ENCODE assay signal across 19 cellular contexts in the genomic region with DNA sequence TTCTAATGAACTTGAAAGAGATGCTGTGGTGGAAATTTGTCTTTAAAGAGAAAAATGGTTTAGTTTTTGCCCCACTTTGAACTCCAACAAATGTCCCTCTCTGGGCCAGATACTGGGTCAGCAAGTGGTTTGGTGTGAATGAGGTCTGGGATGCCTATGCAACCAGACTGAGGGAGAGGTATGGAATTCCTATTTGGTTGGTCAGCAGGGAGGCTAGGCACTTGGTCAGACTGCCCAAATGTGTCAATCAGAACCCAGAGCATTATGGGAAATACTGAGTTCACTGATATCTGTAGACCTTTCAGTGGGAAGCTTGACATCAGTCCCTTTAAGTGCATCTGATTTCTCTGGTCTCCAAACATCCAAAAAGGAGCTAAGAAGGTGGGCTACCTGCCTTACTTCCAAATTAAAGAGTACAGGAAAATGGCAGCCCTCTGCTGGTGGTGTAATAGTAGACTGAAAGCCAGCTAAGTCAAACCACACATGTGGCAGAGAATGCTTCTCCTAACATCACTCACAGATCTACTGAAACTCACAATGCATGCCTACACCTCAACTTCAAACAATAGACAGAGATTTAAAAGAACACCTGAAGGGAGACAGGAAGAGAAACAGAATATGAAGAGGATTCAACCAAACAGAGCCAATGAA.
"Had no signal": no experiment of that assay in that cellular context is flagged by ENCODE, and none has a peak within 500 bp of the region (broad histone marks: within the 10 kb centered on the region; RNA-seq: fewer than 3 reads in every experiment).

No MANE protein-coding gene starts in this region.

- H3K36me3 Mint-ChIP-seq: stimulated activated naive B cell treated with anti-CD40 and anti-IgM and Interleukin-4, amounts not matched to agents 10 μg/mL and 1 μg/mL and 100 μg/mL, for 72 hours had no signal

- H3K4me1 Mint-ChIP-seq: activated naive CD8-positive, alpha-beta T cell treated with anti-CD3 and anti-CD28 coated beads, Interleukin-2, amount 50 U/mL, for 24 hours; stimulated activated naive B cell treated with anti-CD40 and anti-IgM and Interleukin-4, amounts not matched to agents 10 μg/mL and 1 μg/mL and 100 μg/mL, for 72 hours had no signal

- H3K36me3 ChIP-seq: ascending aorta, gastrocnemius medialis, heart left ventricle, left ventricle myocardium inferior, tibial artery, uterus had no signal

- ATAC-seq: activated naive CD8-positive, alpha-beta T cell treated with anti-CD3 and anti-CD28 coated beads, Interleukin-2, amount 50 U/mL, for 24 hours; gastrocnemius medialis; heart left ventricle; natural killer cell treated with Interleukin-12 subunit alpha and Interleukin-12 subunit beta and Interleukin-15 and Interleukin-18, amount 100 ng/mL, for 72 hours; stimulated activated naive B cell treated with anti-CD40 and anti-IgM and Interleukin-4, amounts not matched to agents 10 μg/mL and 1 μg/mL and 100 μg/mL, for 72 hours had no signal

- FAIRE-seq: kidney had no signal

- H3K9me3 Mint-ChIP-seq: activated naive CD4-positive, alpha-beta T cell treated with anti-CD3 and anti-CD28 coated beads for 36 hours had no signal

- H3K9me3 ChIP-seq: ascending aorta, gastrocnemius medialis, heart left ventricle, tibial artery, uterus had no signal

- H3K27me3 ChIP-seq: ascending aorta, gastrocnemius medialis, heart left ventricle, tibial artery, uterus had no signal

- H3K27ac Mint-ChIP-seq: activated naive CD4-positive, alpha-beta T cell treated with anti-CD3 and anti-CD28 coated beads for 36 hours; activated naive CD8-positive, alpha-beta T cell treated with anti-CD3 and anti-CD28 coated beads, Interleukin-2, amount 50 U/mL, for 24 hours; activated T-helper 2 cell treated with anti-CD3 and anti-CD28 coated beads, Interferon-gamma antibody, Interleukin-2, Interleukin-4, amounts not matched to agents 10 μg/mL and 5 μg/mL and 100 μg/mL, durations not matched to agents 14 hours and 24 hours and 36 hours; natural killer cell treated with Interleukin-12 subunit alpha and Interleukin-12 subunit beta and Interleukin-15 and Interleukin-18, amount 100 ng/mL, for 72 hours; stimulated activated naive B cell treated with anti-CD40 and anti-IgM and Interleukin-4, amounts not matched to agents 10 μg/mL and 1 μg/mL and 100 μg/mL, for 72 hours had no signal

- H3K27me3 Mint-ChIP-seq: activated naive CD8-positive, alpha-beta T cell treated with anti-CD3 and anti-CD28 coated beads, Interleukin-2, amount 50 U/mL, for 24 hours; natural killer cell treated with Interleukin-12 subunit alpha and Interleukin-12 subunit beta and Interleukin-15 and Interleukin-18, amount 100 ng/mL, for 72 hours; stimulated activated naive B cell treated with anti-CD40 and anti-IgM and Interleukin-4, amounts not matched to agents 10 μg/mL and 1 μg/mL and 100 μg/mL, for 72 hours had no signal

- H3K4me1 ChIP-seq: ascending aorta, gastrocnemius medialis, heart left ventricle, left ventricle myocardium inferior, tibial artery, uterus had no signal

- H3K4me3 Mint-ChIP-seq: activated naive CD4-positive, alpha-beta T cell treated with anti-CD3 and anti-CD28 coated beads for 36 hours; activated naive CD8-positive, alpha-beta T cell treated with anti-CD3 and anti-CD28 coated beads, Interleukin-2, amount 50 U/mL, for 24 hours; natural killer cell treated with Interleukin-12 subunit alpha and Interleukin-12 subunit beta and Interleukin-15 and Interleukin-18, amount 100 ng/mL, for 72 hours; stimulated activated naive B cell treated with anti-CD40 and anti-IgM and Interleukin-4, amounts not matched to agents 10 μg/mL and 1 μg/mL and 100 μg/mL, for 72 hours had no signal

- H3K4me3 ChIP-seq: ascending aorta, gastrocnemius medialis, heart left ventricle, left ventricle myocardium inferior, tibial artery, uterus had no signal

- DNase-seq: activated CD4-positive, alpha-beta T cell treated with anti-CD3 and anti-CD28 coated beads, Interleukin-2, amount 50 U/mL, for 4 hours; activated CD4-positive, CD25-positive, alpha-beta regulatory T cell treated with anti-CD3 and anti-CD28 coated beads, Interleukin-2, amount 50 U/mL, for 72 hours; activated naive CD4-positive, alpha-beta T cell treated with anti-CD3 and anti-CD28 coated beads for 36 hours; activated naive CD8-positive, alpha-beta T cell treated with anti-CD3 and anti-CD28 coated beads, Interleukin-2, amount 50 U/mL, for 24 hours; dermis blood vessel endothelial cell; erythroblast; gastrocnemius medialis; heart left ventricle; kidney; left ventricle myocardium inferior; occipital lobe; stimulated activated CD4-positive, alpha-beta T cell treated with anti-CD3 and anti-CD28 coated beads, Interleukin-15, amount 100 ng/mL, for 24 hours; stimulated activated CD4-positive, alpha-beta T cell treated with anti-CD3 and anti-CD28 coated beads, Interleukin-4, amount 100 ng/mL, for 1 hour; stimulated activated naive B cell treated with anti-CD40 and anti-IgM and Interleukin-4, amounts not matched to agents 10 μg/mL and 1 μg/mL and 100 μg/mL, for 72 hours; tibial artery; uterus had no signal

- H3K27ac ChIP-seq: ascending aorta, gastrocnemius medialis, heart left ventricle, left ventricle myocardium inferior, tibial artery, uterus had no signal
